ENCODE assay signal across 8 cellular contexts in the genomic region with DNA sequence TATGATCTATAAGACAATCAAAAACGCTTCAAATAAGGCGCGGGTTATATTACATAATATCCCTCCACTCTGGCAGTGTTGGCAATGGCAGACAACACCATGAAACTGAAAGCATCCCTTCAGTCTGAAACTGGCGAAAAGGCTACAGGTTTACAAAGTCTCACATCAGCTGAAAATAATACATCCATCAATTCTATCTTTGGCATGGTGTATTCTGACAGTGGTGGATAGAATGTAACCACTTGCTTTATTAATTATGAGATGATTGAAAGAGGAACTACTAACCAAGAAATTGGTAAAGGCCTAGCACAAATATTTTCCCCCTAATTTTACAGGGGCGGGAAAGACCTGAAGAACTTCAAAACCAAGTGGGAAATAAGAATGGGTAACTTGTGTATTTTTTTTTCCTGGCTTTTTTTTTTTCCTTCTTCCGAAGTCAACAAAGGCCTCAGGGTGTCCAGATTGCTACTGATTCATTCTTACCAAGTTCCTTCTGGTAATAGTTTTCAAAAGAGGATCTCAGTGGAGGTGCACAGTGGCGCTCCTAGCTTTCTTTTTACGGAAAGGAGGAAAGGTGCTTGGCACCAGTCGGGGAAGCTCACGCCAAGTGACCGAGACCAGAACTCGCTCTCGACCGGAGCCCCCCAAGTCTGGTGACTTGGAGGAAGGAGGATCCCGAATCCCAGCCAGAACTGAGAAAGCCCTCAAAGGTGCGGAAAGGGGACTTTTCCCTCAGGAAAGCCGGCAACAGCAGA. TPM values are rescaled to one million over a fixed set of nuclear protein-coding genes. Genes with fewer than 3 reads are reported as not detected.
DNase-seq lines count a peak whose midpoint lies in the region; ATAC-seq, FAIRE-seq and TF ChIP-seq lines count a peak whose summit lies in the region.

No MANE protein-coding gene starts in this region.

- peak overlapping the region; percentile 98 for H4K8ac ChIP-seq in trophoblast cell (ENCODE audit: low read depth, low read length)

- no peaks in the 10 kb centered on the region for H3K9me3 ChIP-seq in trophoblast cell (ENCODE audit: insufficient read depth, low read depth, low read length)

- H2AK5ac ChIP-seq in trophoblast cell (ENCODE audit: low read length): peak overlapping the region; percentile 54

- peak overlapping the region; percentile 88 for H3K4me3 Mint-ChIP-seq in WTC11

- peak overlapping the region; percentile 99 for H3K14ac ChIP-seq in trophoblast cell (ENCODE audit: low read length)

- peak overlapping the region; percentile 95 for H4K91ac ChIP-seq in trophoblast cell (ENCODE audit: low read depth, low read length)

- no peak overlapping the region for H3K23ac ChIP-seq in trophoblast cell (ENCODE audit: low read length)

- peak overlapping the region; percentile 89 for H2BK12ac ChIP-seq in trophoblast cell (ENCODE audit: low read length)

- peak overlapping the region; percentile 93 for H3K9ac ChIP-seq in trophoblast cell (ENCODE audit: low read length)

- peaks cover 2 to 3% of the 10 kb centered on the region in 2 experiments for H3K4me1 ChIP-seq in trophoblast cell (ENCODE audit: control insufficient read depth in 1 of 2, insufficient read depth in 2 of 2, low read length in 2 of 2)

- CTCF ChIA-PET in WTC11 (lab: Charles Lee): interaction anchor here (1.1 to 2.5 kb wide), 5 partner anchors 13 to 48 kb away, joined by 3 to 20 read pairs (median 4); no protein-coding TSS in a partner anchor

- POLR2A ChIA-PET in WTC11 (lab: Charles Lee): interaction anchor here (1.4 to 1.6 kb wide), 3 partner anchors 9 to 155 kb away, joined by 3 to 4 read pairs (median 3); a partner anchor contains a TSS

- TF ChIP-seq CTCF in WTC11 (IDR thresholded peaks at IDR 0.05): no peak

- peaks cover 7% of the 10 kb centered on the region for H3K79me2 ChIP-seq in trophoblast cell (ENCODE audit: control insufficient read depth, insufficient read depth, low read length, poor library complexity)

- WGBS in trophoblast cell (ENCODE audit: extremely low coverage, insufficient coverage, insufficient read length): no CpG with 5 or more reads among the region's 17 CpGs

- no peaks in the 10 kb centered on the region for H3K27me3 ChIP-seq in trophoblast cell (ENCODE audit: insufficient read depth, low read length)

- peaks cover 14% of the 10 kb centered on the region for H3K36me3 Mint-ChIP-seq in WTC11

- H4K12ac ChIP-seq in trophoblast cell (ENCODE audit: low read depth, low read length): peak overlapping the region; percentile 98

- H2BK5ac ChIP-seq in trophoblast cell (ENCODE audit: low read depth, low read length, poor library complexity): peak overlapping the region; percentile 98

- peak; percentile 77 for FAIRE-seq in GM19239 (lab: Jason Lieb, UNC)
- FAIRE-seq in frontal cortex (lab: Jason Lieb, UNC): no peak

- peaks cover 0 to 3% of the 10 kb centered on the region in 2 experiments for H3K36me3 ChIP-seq in trophoblast cell (ENCODE audit: control insufficient read depth in 1 of 2, insufficient read depth in 2 of 2, low read length in 2 of 2)

- peak overlapping the region; percentile 47 for H3K27ac Mint-ChIP-seq in WTC11

- peaks cover 27% of the 10 kb centered on the region for H3K4me1 Mint-ChIP-seq in WTC11

- H2AFZ ChIP-seq in trophoblast cell (ENCODE audit: insufficient read depth, low read length, poor library complexity): peak overlapping the region; percentile 100

- ATAC-seq in WTC11: peak; percentile 14

- peak overlapping the region; percentile 61 for H3K4me2 ChIP-seq in trophoblast cell (ENCODE audit: low read length)

- peaks cover 5% of the 10 kb centered on the region for H3K79me1 ChIP-seq in trophoblast cell (ENCODE audit: low read length)

- H3K27ac ChIP-seq in trophoblast cell (ENCODE audit: low read depth, low read length): peak overlapping the region; percentile 90

- no peaks in the 10 kb centered on the region; the same call in 1 of the 2 replicates for H3K9me3 Mint-ChIP-seq in WTC11

- no peaks in the 10 kb centered on the region for H3K27me3 Mint-ChIP-seq in WTC11 (ENCODE audit: low read depth)

- DNase-seq in DMS53 (lab: John Stamatoyannopoulos, UW) (peak; percentile 31), GM19239 (ENCODE audit: insufficient read length, low spot score) (peak; percentile 24), HS-5 (ENCODE audit: low read depth) (peak; percentile 8), WTC11 (ENCODE audit: low spot score) (no peak), frontal cortex (ENCODE audit: low spot score in 2 of 2) (peak; percentile 14 to 32), trophoblast cell (peak; percentile 9 to 48), cerebellar nuclear complex (lab: John Stamatoyannopoulos, UW) (no peak), OCI-M2 (lab: John Stamatoyannopoulos, UW; ENCODE audit: unreplicated experiment) (no peak)

- H3K4me3 ChIP-seq in trophoblast cell (ENCODE audit: low read depth, low read length): peak overlapping the region; percentile 90

- H2BK120ac ChIP-seq in trophoblast cell (ENCODE audit: insufficient read depth, low read length, poor library complexity): peak overlapping the region; percentile 96

- peak overlapping the region; percentile 98 for H3K18ac ChIP-seq in trophoblast cell (ENCODE audit: low read length)

- H3K4ac ChIP-seq in trophoblast cell (ENCODE audit: low read depth, low read length): peak overlapping the region; percentile 97

TF ChIP-seq in WTC11, 78 proteins besides CTCF, POLR2A, EP300 and RAD21:
- TF ChIP-seq, protein P1, sequence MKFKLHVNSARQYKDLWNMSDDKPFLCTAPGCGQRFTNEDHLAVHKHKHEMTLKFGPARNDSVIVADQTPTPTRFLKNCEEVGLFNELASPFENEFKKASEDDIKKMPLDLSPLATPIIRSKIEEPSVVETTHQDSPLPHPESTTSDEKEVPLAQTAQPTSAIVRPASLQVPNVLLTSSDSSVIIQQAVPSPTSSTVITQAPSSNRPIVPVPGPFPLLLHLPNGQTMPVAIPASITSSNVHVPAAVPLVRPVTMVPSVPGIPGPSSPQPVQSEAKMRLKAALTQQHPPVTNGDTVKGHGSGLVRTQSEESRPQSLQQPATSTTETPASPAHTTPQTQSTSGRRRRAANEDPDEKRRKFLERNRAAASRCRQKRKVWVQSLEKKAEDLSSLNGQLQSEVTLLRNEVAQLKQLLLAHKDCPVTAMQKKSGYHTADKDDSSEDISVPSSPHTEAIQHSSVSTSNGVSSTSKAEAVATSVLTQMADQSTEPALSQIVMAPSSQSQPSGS (CRISPR knock-in tag; IDR thresholded peaks at IDR 0.05; ENCODE audit: borderline replicate concordance, low read depth): no peak
- TF ChIP-seq, protein P2, sequence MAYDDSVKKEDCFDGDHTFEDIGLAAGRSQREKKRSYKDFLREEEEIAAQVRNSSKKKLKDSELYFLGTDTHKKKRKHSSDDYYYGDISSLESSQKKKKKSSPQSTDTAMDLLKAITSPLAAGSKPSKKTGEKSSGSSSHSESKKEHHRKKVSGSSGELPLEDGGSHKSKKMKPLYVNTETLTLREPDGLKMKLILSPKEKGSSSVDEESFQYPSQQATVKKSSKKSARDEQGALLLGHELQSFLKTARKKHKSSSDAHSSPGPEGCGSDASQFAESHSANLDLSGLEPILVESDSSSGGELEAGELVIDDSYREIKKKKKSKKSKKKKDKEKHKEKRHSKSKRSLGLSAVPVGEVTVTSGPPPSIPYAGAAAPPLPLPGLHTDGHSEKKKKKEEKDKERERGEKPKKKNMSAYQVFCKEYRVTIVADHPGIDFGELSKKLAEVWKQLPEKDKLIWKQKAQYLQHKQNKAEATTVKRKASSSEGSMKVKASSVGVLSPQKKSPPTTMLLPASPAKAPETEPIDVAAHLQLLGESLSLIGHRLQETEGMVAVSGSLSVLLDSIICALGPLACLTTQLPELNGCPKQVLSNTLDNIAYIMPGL (CRISPR knock-in tag; IDR thresholded peaks at IDR 0.05): no peak
- TF ChIP-seq ZNF138 (CRISPR knock-in tag; conservative IDR thresholded peaks at IDR 0.05): no peak
- TF ChIP-seq, protein P3, sequence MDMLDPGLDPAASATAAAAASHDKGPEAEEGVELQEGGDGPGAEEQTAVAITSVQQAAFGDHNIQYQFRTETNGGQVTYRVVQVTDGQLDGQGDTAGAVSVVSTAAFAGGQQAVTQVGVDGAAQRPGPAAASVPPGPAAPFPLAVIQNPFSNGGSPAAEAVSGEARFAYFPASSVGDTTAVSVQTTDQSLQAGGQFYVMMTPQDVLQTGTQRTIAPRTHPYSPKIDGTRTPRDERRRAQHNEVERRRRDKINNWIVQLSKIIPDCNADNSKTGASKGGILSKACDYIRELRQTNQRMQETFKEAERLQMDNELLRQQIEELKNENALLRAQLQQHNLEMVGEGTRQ (CRISPR knock-in tag; IDR thresholded peaks at IDR 0.05): no peak
- no peak for TF ChIP-seq HMGA2 (CRISPR knock-in tag; IDR thresholded peaks at IDR 0.05)
- TF ChIP-seq SMAD3 (CRISPR knock-in tag; IDR thresholded peaks at IDR 0.05; ENCODE audit: borderline replicate concordance): no peak
- TF ChIP-seq RORB (CRISPR knock-in tag; IDR thresholded peaks at IDR 0.05): no peak
- no peak for TF ChIP-seq ELF4 (CRISPR knock-in tag; IDR thresholded peaks at IDR 0.05; ENCODE audit: low read depth)

RNA-seq across cellular contexts. Expression of a gene that starts 0.7 kb away (rescaled TPM):
- total RNA-seq in WTC11 (2021) (71.5 to 81.5 TPM (median 79.0 TPM) in 3 replicates), frontal cortex (115 TPM)
- 51.0 and 56.5 TPM in 2 replicates for polyA plus RNA-seq in trophoblast cell (2013)

RNA-seq across cellular contexts. Expression of a gene that starts 53.9 kb away (rescaled TPM):
- not detected in 3 replicates for total RNA-seq in WTC11 (2021)
- total RNA-seq in frontal cortex: not detected
- 0.03 TPM in 2 replicates for polyA plus RNA-seq in trophoblast cell (2013)

Comparison
In these comparisons a context has a peak if more than half of its experiments do, and no peak if none do; other contexts are left out.
1. DNase-seq: peak in DMS53 (single experiment), GM19239 (single experiment), HS-5 (single experiment), frontal cortex (2 of 2) and trophoblast cell (2 of 2); none in WTC11 (single experiment), cerebellar nuclear complex (0 of 2) and OCI-M2 (single experiment).